ENCODE assay signal across 1 cellular context in genomic region chr14:65035049-65035448, GRCh38.
TF ChIP-seq lines count a peak whose summit lies in the region.

No MANE protein-coding gene starts in this region.

TF ChIP-seq in SK-N-SH, 30 proteins besides CTCF, POLR2A, EP300 and RAD21 (continued from another document):
- TF ChIP-seq PBX3 (IDR thresholded peaks at IDR 0.05), result no peak
- no peak for TF ChIP-seq TAF1 (IDR thresholded peaks at IDR 0.05; ENCODE audit: borderline replicate concordance, low read depth, low read length)
- TF ChIP-seq GABPA (IDR thresholded peaks at IDR 0.05; ENCODE audit: low read depth), result no peak
- TF ChIP-seq MEF2A (IDR thresholded peaks at IDR 0.05; ENCODE audit: borderline replicate concordance, low read depth), result no peak
- TF ChIP-seq RCOR1 (IDR thresholded peaks at IDR 0.05; ENCODE audit: low read length), result no peak
- TF ChIP-seq FOXM1 (IDR thresholded peaks at IDR 0.05; ENCODE audit: low read depth), result no peak
- no peak for TF ChIP-seq POLR2AphosphoS5 (IDR thresholded peaks at IDR 0.05; ENCODE audit: low read depth, low read length)
- TF ChIP-seq MXI1 (IDR thresholded peaks at IDR 0.05; ENCODE audit: low read depth, low read length), result no peak
- TF ChIP-seq FOSL2 (IDR thresholded peaks at IDR 0.05; ENCODE audit: borderline replicate concordance, low read depth), result no peak
- no peak for TF ChIP-seq MAX (IDR thresholded peaks at IDR 0.05; ENCODE audit: low read depth)
